13 cellular contexts compared by ENCODE assay signal in genomic region chr11:75103380-75104026, GRCh38. TPM values are rescaled to one million over a fixed set of nuclear protein-coding genes. Genes with fewer than 3 reads are reported as not detected.
DNase-seq lines count a peak whose midpoint lies in the region; ATAC-seq, FAIRE-seq and TF ChIP-seq lines count a peak whose summit lies in the region.
"Had no signal": no experiment of that assay in that cellular context is flagged by ENCODE, and none has a peak within 500 bp of the region (broad histone marks: within the 10 kb centered on the region; RNA-seq: fewer than 3 reads in every experiment).

No MANE protein-coding gene starts in this region.

- peaks cover 8% of the 10 kb centered on the region; the same call in 1 of the 2 replicates for H3K4me1 ChIP-seq in GM12878 (ENCODE audit: control insufficient read depth, insufficient read depth, low read length)
- H3K4me1 ChIP-seq: upper lobe of right lung had no signal

- peaks cover 21% of the 10 kb centered on the region for H3K4me1 Mint-ChIP-seq in activated CD8-positive, alpha-beta T cell treated with anti-CD3 and anti-CD28 coated beads for 36 hours (ENCODE audit: low read depth)
- peaks cover 3% of the 10 kb centered on the region for H3K4me1 Mint-ChIP-seq in activated CD8-positive, alpha-beta T cell treated with anti-CD3 and anti-CD28 coated beads, Interleukin-2, amount 10 ng/mL, durations not matched to agents 7 days and 5 days (ENCODE audit: low read depth)

- POLR2A ChIA-PET in activated CD8-positive, alpha-beta T cell treated with anti-CD3 and anti-CD28 coated beads for 36 hours (lab: Charles Lee): interaction anchor here (0.7 kb wide), 1 partner anchor 92 kb away, joined by 3 read pairs; no protein-coding TSS in a partner anchor
- POLR2A ChIA-PET in activated CD8-positive, alpha-beta T cell treated with anti-CD3 and anti-CD28 coated beads, Interleukin-2, amount 10 ng/mL, durations not matched to agents 7 days and 5 days (lab: Charles Lee): no interaction called here
- POLR2A ChIA-PET in GM12878 (lab: Charles Lee): interaction anchor here (0.7 kb wide), 1 partner anchor 10 kb away, joined by 6 read pairs; no protein-coding TSS in a partner anchor

- 22% methylated on average over 5 of the region's 5 CpGs for WGBS in GM12878 (ENCODE audit: insufficient coverage, insufficient replicate concordance, low lambda C conversion rate, missing lambda C conversion rate)

- peak overlapping the region; percentile 28; the same call in 1 of the 2 replicates for H3K4me3 ChIP-seq in GM12878
- H3K4me3 ChIP-seq in skeletal muscle cell (ENCODE audit: low read depth, low read length): no peak overlapping the region
- H3K4me3 ChIP-seq: upper lobe of right lung had no signal

- intact Hi-C loops in activated CD8-positive, alpha-beta T cell treated with anti-CD3 and anti-CD28 coated beads for 36 hours (cut with micrococcal nuclease): no loop called here
- intact Hi-C loops in GM12878 (cut with micrococcal nuclease; ENCODE audit: unreplicated experiment): loop anchor here (5.0 kb wide), 1 partner anchor 51 kb away; no protein-coding TSS in a partner anchor

- SMC1A ChIA-PET in GM12878 (lab: Charles Lee; ENCODE audit: uncharacterized antibody, unreplicated experiment): interaction anchor here (0.6 to 3.8 kb wide), 5 partner anchors 54 to 176 kb away, joined by 3 to 20 read pairs (median 3); no protein-coding TSS in a partner anchor

- no peak overlapping the region for H3K27ac ChIP-seq in GM12878 (ENCODE audit: control insufficient read depth, insufficient read depth)
- H3K27ac ChIP-seq: upper lobe of right lung had no signal

- no peaks in the 10 kb centered on the region for H3K9me3 Mint-ChIP-seq in activated CD8-positive, alpha-beta T cell treated with anti-CD3 and anti-CD28 coated beads for 36 hours
- peaks cover 3% of the 10 kb centered on the region for H3K9me3 Mint-ChIP-seq in activated CD8-positive, alpha-beta T cell treated with anti-CD3 and anti-CD28 coated beads, Interleukin-2, amount 10 ng/mL, durations not matched to agents 7 days and 5 days (ENCODE audit: insufficient read depth)

- no peaks in the 10 kb centered on the region for H4K20me1 ChIP-seq in GM12878 (ENCODE audit: control insufficient read depth, insufficient read depth)

- TF ChIP-seq POLR2A in GM12878 (IDR thresholded peaks at IDR 0.05; ENCODE audit: low read depth, low read length): no peak

- no peaks in the 10 kb centered on the region for H3K27me3 ChIP-seq in GM12878 (replicated peaks in 1 of 2; ENCODE audit: control insufficient read depth in 2 of 2, insufficient read depth in 2 of 2, low read length in 1 of 2)
- H3K27me3 ChIP-seq: upper lobe of right lung had no signal

- FAIRE-seq in GM12878 (lab: Jason Lieb, UNC): no peak

- no peak overlapping the region for H3K4me3 Mint-ChIP-seq in activated CD8-positive, alpha-beta T cell treated with anti-CD3 and anti-CD28 coated beads for 36 hours
- H3K4me3 Mint-ChIP-seq in activated CD8-positive, alpha-beta T cell treated with anti-CD3 and anti-CD28 coated beads, Interleukin-2, amount 10 ng/mL, durations not matched to agents 7 days and 5 days: no peak overlapping the region
- H3K4me3 Mint-ChIP-seq: T-helper 1 cell treated with Interleukin-12 subunit alpha and Interleukin-12 subunit beta and Interleukin-4 antibody, amounts not matched to agents 30 μg/mL and 1 μg/mL, for 36 hours had no signal

- H3K36me3 ChIP-seq in GM12878 (ENCODE audit: control insufficient read depth in 2 of 2, insufficient read depth in 2 of 2, low read length in 1 of 2): no peaks in the 10 kb centered on the region
- H3K36me3 ChIP-seq: upper lobe of right lung had no signal

- no peak for TF ChIP-seq RAD21 in GM12878 (IDR thresholded peaks at IDR 0.05; ENCODE audit: insufficient read depth, low read depth, low read length)

- no peaks in the 10 kb centered on the region for H3K79me2 ChIP-seq in GM12878 (ENCODE audit: control insufficient read depth, insufficient read depth, low read length)

- CTCF ChIA-PET in activated CD8-positive, alpha-beta T cell treated with anti-CD3 and anti-CD28 coated beads for 36 hours (lab: Charles Lee): no interaction called here
- CTCF ChIA-PET in activated CD8-positive, alpha-beta T cell treated with anti-CD3 and anti-CD28 coated beads, Interleukin-2, amount 10 ng/mL, durations not matched to agents 7 days and 5 days (lab: Charles Lee): no interaction called here
- CTCF ChIA-PET in GM12878 (lab: Yijun Ruan, JAX): interaction anchor here (0.7 to 3.6 kb wide), 6 partner anchors 10 to 81 kb away, joined by 3 to 20 read pairs (median 4); no protein-coding TSS in a partner anchor

- DNase-seq in activated CD8-positive, alpha-beta T cell treated with anti-CD3 and anti-CD28 coated beads for 36 hours: no peak
- no peak for DNase-seq in activated CD8-positive, alpha-beta T cell treated with anti-CD3 and anti-CD28 coated beads, Interleukin-2, amount 10 ng/mL, durations not matched to agents 7 days and 5 days
- peak; percentile 78 for DNase-seq in HT1080 (ENCODE audit: low read depth)
- DNase-seq in GM12878 (ENCODE audit: low read depth, low spot score): peak; percentile 50
- peak; percentile 16 for DNase-seq in skeletal muscle cell (ENCODE audit: low read depth)
- DNase-seq in NCI-H1105 treated with DMSO at 0.1 percent for 48 hours (lab: John Stamatoyannopoulos, UW): no peak
- no peak for DNase-seq in putamen (ENCODE audit: low spot score)
- DNase-seq: effector CD4-positive, alpha-beta T cell; NCI-H748 treated with DMSO at 0.1 percent for 48 hours; upper lobe of right lung had no signal

- ATAC-seq in activated CD8-positive, alpha-beta T cell treated with anti-CD3 and anti-CD28 coated beads for 36 hours: peak; percentile 61
- no peak for ATAC-seq in activated CD8-positive, alpha-beta T cell treated with anti-CD3 and anti-CD28 coated beads, Interleukin-2, amount 10 ng/mL, durations not matched to agents 7 days and 5 days
- ATAC-seq in GM12878: peak; percentile 57
- ATAC-seq in GM21717 (IDR thresholded peaks at IDR 0.05; ENCODE audit: unreplicated experiment): no peak
- ATAC-seq: upper lobe of right lung had no signal

- H2AFZ ChIP-seq in GM12878 (ENCODE audit: control insufficient read depth, low read depth, low read length): peak overlapping the region; percentile 5; the same call in 1 of the 2 replicates

- BruUV-seq in GM12878 (replicated peaks; lab: Mats Ljungman, UMichigan): no TSS peak

- TF ChIP-seq CTCF in activated CD8-positive, alpha-beta T cell treated with anti-CD3 and anti-CD28 coated beads for 36 hours (IDR thresholded peaks at IDR 0.05): no peak
- TF ChIP-seq CTCF in GM12878 (IDR thresholded peaks at IDR 0.05 in 2 of 3, conservative IDR thresholded peaks at IDR 0.05 in 1 of 3; ENCODE audit: control insufficient read depth in 2 of 3, extremely low read depth in 1 of 3, insufficient read depth in 1 of 3, low read depth in 3 of 3, low read length in 3 of 3): no peak

- no peak overlapping the region for H3K9ac ChIP-seq in GM12878 (ENCODE audit: control insufficient read depth, insufficient read depth, low read length)

- in situ Hi-C loops in GM12878 (cut with MboI): no loop called here

- RAD21 ChIA-PET in GM12878 (lab: Charles Lee; ENCODE audit: unreplicated experiment): interaction anchor here (0.7 kb wide), 2 partner anchors 39 to 174 kb away, joined by 3 to 4 read pairs; no protein-coding TSS in a partner anchor

- TF ChIP-seq EP300 in GM12878 (IDR thresholded peaks at IDR 0.05; ENCODE audit: borderline replicate concordance in 1 of 2, control insufficient read depth in 1 of 2, low read depth in 2 of 2, low read length in 2 of 2): no peak

- peak overlapping the region; percentile 22; the same call in 1 of the 2 replicates for H3K4me2 ChIP-seq in GM12878 (ENCODE audit: control insufficient read depth, insufficient read depth)

- peaks cover 31% of the 10 kb centered on the region for H3K27me3 Mint-ChIP-seq in activated CD8-positive, alpha-beta T cell treated with anti-CD3 and anti-CD28 coated beads for 36 hours
- peaks cover 18% of the 10 kb centered on the region for H3K27me3 Mint-ChIP-seq in activated CD8-positive, alpha-beta T cell treated with anti-CD3 and anti-CD28 coated beads, Interleukin-2, amount 10 ng/mL, durations not matched to agents 7 days and 5 days (ENCODE audit: low read depth)

- no peaks in the 10 kb centered on the region for H3K9me3 ChIP-seq in GM12878 (replicated peaks; ENCODE audit: control insufficient read depth, insufficient read depth, low read length)
- H3K9me3 ChIP-seq: upper lobe of right lung had no signal

- H3K36me3 Mint-ChIP-seq in activated CD8-positive, alpha-beta T cell treated with anti-CD3 and anti-CD28 coated beads for 36 hours (ENCODE audit: low read depth): no peaks in the 10 kb centered on the region
- H3K36me3 Mint-ChIP-seq in activated CD8-positive, alpha-beta T cell treated with anti-CD3 and anti-CD28 coated beads, Interleukin-2, amount 10 ng/mL, durations not matched to agents 7 days and 5 days (ENCODE audit: low read depth): no peaks in the 10 kb centered on the region

- no peak overlapping the region for H3K27ac Mint-ChIP-seq in activated CD8-positive, alpha-beta T cell treated with anti-CD3 and anti-CD28 coated beads for 36 hours
- no peak overlapping the region for H3K27ac Mint-ChIP-seq in activated CD8-positive, alpha-beta T cell treated with anti-CD3 and anti-CD28 coated beads, Interleukin-2, amount 10 ng/mL, durations not matched to agents 7 days and 5 days
- H3K27ac Mint-ChIP-seq: T-helper 1 cell treated with Interleukin-12 subunit alpha and Interleukin-12 subunit beta and Interleukin-4 antibody, amounts not matched to agents 30 μg/mL and 1 μg/mL, for 36 hours had no signal

RNA-seq across cellular contexts. Expression of gene OR2AT4, which starts 6.8 kb away (rescaled TPM):
- not detected for total RNA-seq in activated CD8-positive, alpha-beta T cell treated with anti-CD3 and anti-CD28 coated beads for 36 hours
- not detected for total RNA-seq in activated CD8-positive, alpha-beta T cell treated with anti-CD3 and anti-CD28 coated beads, Interleukin-2, amount 10 ng/mL, durations not matched to agents 7 days and 5 days
- 0.07 TPM in 1 of 2 replicates, not detected in the other for total RNA-seq in HT1080 (2014; rRNA removed; shearing (Covaris generic))
- polyA plus RNA-seq in HT1080 (2015; cell fraction: cytosol; rRNA removed): not detected in 2 replicates
- polyA plus RNA-seq in HT1080 (2015; cell fraction: nucleus; rRNA removed): not detected in 2 replicates
- not detected in 2 replicates for total RNA-seq in GM12878 (2013; cell fraction: nucleolus; rRNA removed)
- total RNA-seq in GM12878 (2014; rRNA removed) (not detected in 2 replicates), GM12878 (2014; rRNA removed; fragmentation: Illumina TruSeq; extraction: Trizol) (not detected in 2 replicates), GM12878 (2021) (not detected in 2 replicates)
- not detected for polyA plus RNA-seq in GM12878 (2011; ENCODE audit: low read depth)
- polyA plus RNA-seq in GM12878 (2011; rRNA removed) (0.01 TPM in 1 of 2 replicates, not detected in the other), GM12878 (2014; fragmentation: Illumina TruSeq; extraction: Trizol) (not detected in 2 replicates), GM12878 (2014; fragmentation: Nextera tagmentation; extraction: Ambion mirVana) (not detected), GM12878 (2014; rRNA removed) (not detected in 2 replicates), GM12878 (2016; fragmentation: Nextera tagmentation; extraction: Ambion mirVana) (not detected)
- not detected in 2 replicates for polyA plus RNA-seq in GM12878 (2011; cell fraction: cytosol; rRNA removed)
- polyA plus RNA-seq in GM12878 (2011; cell fraction: nucleus; rRNA removed): not detected in 2 replicates
- polyA plus RNA-seq in GM12878 (2012): not detected in 2 replicates
- not detected in 2 replicates for polyA minus RNA-seq in GM12878 (2011; rRNA and poly(A)+ RNA removed)
- not detected in 2 replicates for polyA minus RNA-seq in GM12878 (2011; cell fraction: cytosol; rRNA and poly(A)+ RNA removed)
- not detected in 2 replicates for polyA minus RNA-seq in GM12878 (2011; cell fraction: nucleus; rRNA and poly(A)+ RNA removed)
- total RNA-seq: upper lobe of right lung had no signal
- polyA plus RNA-seq: neural cell had no signal

RNA-seq across cellular contexts. Expression of gene SLCO2B1, which starts 47.4 kb away (rescaled TPM):
- total RNA-seq in activated CD8-positive, alpha-beta T cell treated with anti-CD3 and anti-CD28 coated beads for 36 hours: not detected
- not detected for total RNA-seq in activated CD8-positive, alpha-beta T cell treated with anti-CD3 and anti-CD28 coated beads, Interleukin-2, amount 10 ng/mL, durations not matched to agents 7 days and 5 days
- not detected in 2 replicates for total RNA-seq in HT1080 (2014; rRNA removed; shearing (Covaris generic))
- polyA plus RNA-seq in HT1080 (2015; cell fraction: cytosol; rRNA removed): not detected in 2 replicates
- not detected in 2 replicates for polyA plus RNA-seq in HT1080 (2015; cell fraction: nucleus; rRNA removed)
- 0.56 and 1.9 TPM in 2 replicates for total RNA-seq in GM12878 (2013; cell fraction: nucleolus; rRNA removed)
- 0.33 and 1.2 TPM in 2 replicates for total RNA-seq in GM12878 (2014; rRNA removed)
- total RNA-seq in GM12878 (2014; rRNA removed; fragmentation: Illumina TruSeq; extraction: Trizol): 1.0 and 1.1 TPM in 2 replicates
- 1.1 and 1.8 TPM in 2 replicates for total RNA-seq in GM12878 (2021)
- 0.08 TPM for polyA plus RNA-seq in GM12878 (2011; ENCODE audit: low read depth)
- polyA plus RNA-seq in GM12878 (2011; rRNA removed): 3.5 and 4.4 TPM in 2 replicates
- polyA plus RNA-seq in GM12878 (2011; cell fraction: cytosol; rRNA removed): 3.3 and 4.3 TPM in 2 replicates
- polyA plus RNA-seq in GM12878 (2011; cell fraction: nucleus; rRNA removed): 8.8 and 10.4 TPM in 2 replicates
- polyA plus RNA-seq in GM12878 (2012): 0.56 and 0.95 TPM in 2 replicates
- 0.65 and 0.81 TPM in 2 replicates for polyA plus RNA-seq in GM12878 (2014; fragmentation: Illumina TruSeq; extraction: Trizol)
- under 1 TPM in 1 of 2 experiments, not detected in 1; 0.05 TPM for polyA plus RNA-seq in GM12878 (2014; fragmentation: Nextera tagmentation; extraction: Ambion mirVana)
- polyA plus RNA-seq in GM12878 (2014; rRNA removed): 0.48 and 0.65 TPM in 2 replicates
- polyA plus RNA-seq in GM12878 (2016; fragmentation: Nextera tagmentation; extraction: Ambion mirVana): under 1 TPM in 1 of 2 experiments, not detected in 1; 0.27 TPM
- polyA minus RNA-seq in GM12878 (2011; rRNA and poly(A)+ RNA removed): 5.4 and 13.8 TPM in 2 replicates
- 3.2 and 3.7 TPM in 2 replicates for polyA minus RNA-seq in GM12878 (2011; cell fraction: cytosol; rRNA and poly(A)+ RNA removed)
- polyA minus RNA-seq in GM12878 (2011; cell fraction: nucleus; rRNA and poly(A)+ RNA removed): 9.3 and 9.4 TPM in 2 replicates
- polyA plus RNA-seq: neural cell had no signal

Comparison
In these comparisons a context has a peak if more than half of its experiments do, and no peak if none do; other contexts are left out.
1. ATAC-seq: peak in activated CD8-positive, alpha-beta T cell treated with anti-CD3 and anti-CD28 coated beads for 36 hours (single experiment) and GM12878 (single experiment); none in activated CD8-positive, alpha-beta T cell treated with anti-CD3 and anti-CD28 coated beads, Interleukin-2, amount 10 ng/mL, durations not matched to agents 7 days and 5 days (single experiment) and GM21717 (single experiment).
2. DNase-seq: peak in HT1080 (single experiment), GM12878 (single experiment) and skeletal muscle cell (single experiment); none in activated CD8-positive, alpha-beta T cell treated with anti-CD3 and anti-CD28 coated beads for 36 hours (single experiment), activated CD8-positive, alpha-beta T cell treated with anti-CD3 and anti-CD28 coated beads, Interleukin-2, amount 10 ng/mL, durations not matched to agents 7 days and 5 days (single experiment), NCI-H1105 treated with DMSO at 0.1 percent for 48 hours (single experiment) and putamen (single experiment).